ENCODE assay signal across 8 cellular contexts in the genomic region with DNA sequence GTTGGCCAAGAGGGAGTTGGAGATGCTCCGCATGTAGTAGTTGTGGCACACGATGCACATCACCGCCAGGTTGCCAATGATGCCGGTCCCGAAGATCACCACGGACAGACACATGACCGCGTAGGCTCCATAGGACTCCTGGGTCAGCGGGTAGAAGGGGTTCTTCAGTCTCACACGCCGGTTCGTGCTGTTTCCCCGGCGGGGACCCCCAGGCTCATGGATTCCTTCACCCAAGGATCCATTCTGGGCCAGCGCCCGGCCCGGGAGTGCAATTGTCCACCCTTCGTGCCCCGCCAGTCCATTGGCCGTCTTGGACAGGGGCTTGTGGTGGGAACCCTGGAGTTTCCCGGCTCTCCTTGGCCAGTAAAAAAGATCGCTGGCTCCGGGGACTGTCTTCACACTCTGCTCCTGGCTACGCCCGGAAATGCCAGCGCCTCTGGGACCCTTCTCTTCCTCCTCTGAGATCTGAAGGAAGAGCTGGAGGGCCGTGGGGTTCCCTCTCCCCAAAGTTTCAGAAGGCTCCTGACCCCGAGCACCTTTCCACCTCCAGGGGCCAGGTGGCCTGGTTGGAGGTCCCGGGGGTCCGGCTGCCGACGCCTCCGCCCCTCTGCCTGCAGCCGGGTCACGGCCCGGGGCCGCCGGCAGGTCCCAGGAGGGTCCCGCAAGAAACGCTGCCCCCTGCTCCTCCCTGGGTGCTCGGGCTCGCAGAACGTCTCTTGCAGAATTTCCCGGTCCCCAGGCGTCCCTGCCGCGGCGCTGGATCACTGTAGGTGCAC. TPM values are rescaled to one million over a fixed set of nuclear protein-coding genes. Genes with fewer than 3 reads are reported as not detected.
DNase-seq lines count a peak whose midpoint lies in the region; ATAC-seq and TF ChIP-seq lines count a peak whose summit lies in the region.

No MANE protein-coding gene starts in this region.

- no peak for TF ChIP-seq CTCF in choroid plexus epithelial cell (conservative IDR thresholded peaks at IDR 0.05; ENCODE audit: low read depth, low read length)
- no peak for TF ChIP-seq CTCF in upper lobe of right lung (IDR thresholded peaks at IDR 0.05)

- 11 to 13% methylated on average over 45 to 46 of the region's 48 CpGs for WGBS in mesodermal cell (ENCODE audit: insufficient coverage in 2 of 2), 2 experiments

- H3K9me3 ChIP-seq in mesodermal cell (ENCODE audit: control insufficient read depth, low read length), result peaks cover 4% of the 10 kb centered on the region
- H3K9me3 ChIP-seq in upper lobe of right lung, result no peaks in the 10 kb centered on the region

- ATAC-seq in activated naive CD4-positive, alpha-beta T cell treated with anti-CD3 and anti-CD28 coated beads, Interleukin-2, amount 50 U/mL, for 72 hours, result no peak
- no peak for ATAC-seq in upper lobe of right lung
- no peak for ATAC-seq in HG02870 (IDR thresholded peaks at IDR 0.05; ENCODE audit: unreplicated experiment)

- peak overlapping the region; percentile 70 for H3K4me3 Mint-ChIP-seq in activated naive CD4-positive, alpha-beta T cell treated with anti-CD3 and anti-CD28 coated beads, Interleukin-2, amount 10 ng/mL, durations not matched to agents 7 days and 5 days

- CTCF ChIA-PET in activated naive CD4-positive, alpha-beta T cell treated with anti-CD3 and anti-CD28 coated beads, Interleukin-2, amount 10 ng/mL, durations not matched to agents 7 days and 5 days (lab: Charles Lee), result no interaction called here

- no peak overlapping the region for H3K27ac ChIP-seq in mesodermal cell (ENCODE audit: low read depth, low read length, severe bottlenecking)
- H3K27ac ChIP-seq in upper lobe of right lung, result no peak overlapping the region

- H3K4me1 Mint-ChIP-seq in activated naive CD4-positive, alpha-beta T cell treated with anti-CD3 and anti-CD28 coated beads, Interleukin-2, amount 10 ng/mL, durations not matched to agents 7 days and 5 days, result peaks cover 14% of the 10 kb centered on the region

- no peak for DNase-seq in activated naive CD4-positive, alpha-beta T cell treated with anti-CD3 and anti-CD28 coated beads, Interleukin-2, amount 10 ng/mL, durations not matched to agents 7 days and 5 days
- DNase-seq in activated naive CD4-positive, alpha-beta T cell treated with anti-CD3 and anti-CD28 coated beads, Interleukin-2, amount 50 U/mL, for 72 hours (ENCODE audit: low spot score in 2 of 2), result no peak
- no peak for DNase-seq in choroid plexus epithelial cell (ENCODE audit: low read depth)
- DNase-seq in upper lobe of right lung, result no peak
- no peak for DNase-seq in occipital lobe (lab: John Stamatoyannopoulos, UW)
- no peak for DNase-seq in SIG-M5 treated with dmso at 0.1 percent for 504 hours (lab: John Stamatoyannopoulos, UW; ENCODE audit: unreplicated experiment)

- intact Hi-C loops in upper lobe of right lung (cut with DNase I), result no loop called here

- peaks cover 3% of the 10 kb centered on the region for H3K36me3 Mint-ChIP-seq in activated naive CD4-positive, alpha-beta T cell treated with anti-CD3 and anti-CD28 coated beads, Interleukin-2, amount 10 ng/mL, durations not matched to agents 7 days and 5 days
- peaks cover 8 to 15% of the 10 kb centered on the region in 2 donors for H3K36me3 Mint-ChIP-seq in activated naive CD4-positive, alpha-beta T cell treated with anti-CD3 and anti-CD28 coated beads, Interleukin-2, amount 50 U/mL, for 72 hours

- H3K27me3 ChIP-seq in upper lobe of right lung, result peaks cover 43% of the 10 kb centered on the region

- H3K36me3 ChIP-seq in mesodermal cell (ENCODE audit: control insufficient read depth, insufficient read depth, low read length) (no peaks in the 10 kb centered on the region), upper lobe of right lung (no peaks in the 10 kb centered on the region)

- H3K27me3 Mint-ChIP-seq in activated naive CD4-positive, alpha-beta T cell treated with anti-CD3 and anti-CD28 coated beads, Interleukin-2, amount 10 ng/mL, durations not matched to agents 7 days and 5 days, result peaks cover 62% of the 10 kb centered on the region

- H3K9me3 Mint-ChIP-seq in activated naive CD4-positive, alpha-beta T cell treated with anti-CD3 and anti-CD28 coated beads, Interleukin-2, amount 10 ng/mL, durations not matched to agents 7 days and 5 days, result no peaks in the 10 kb centered on the region
- no peaks in the 10 kb centered on the region for H3K9me3 Mint-ChIP-seq in activated naive CD4-positive, alpha-beta T cell treated with anti-CD3 and anti-CD28 coated beads, Interleukin-2, amount 50 U/mL, for 72 hours

- no peak overlapping the region for H3K27ac Mint-ChIP-seq in activated naive CD4-positive, alpha-beta T cell treated with anti-CD3 and anti-CD28 coated beads, Interleukin-2, amount 10 ng/mL, durations not matched to agents 7 days and 5 days
- H3K27ac Mint-ChIP-seq in activated naive CD4-positive, alpha-beta T cell treated with anti-CD3 and anti-CD28 coated beads, Interleukin-2, amount 50 U/mL, for 72 hours, result no peak overlapping the region

- H3K4me3 ChIP-seq in choroid plexus epithelial cell (ENCODE audit: low read depth, low read length) (peak overlapping the region; percentile 68), mesodermal cell (ENCODE audit: extremely low read depth, insufficient read depth, low read length, poor library complexity, severe bottlenecking) (peak overlapping the region; percentile 67), upper lobe of right lung (peak overlapping the region; percentile 50)

- H3K4me1 ChIP-seq in mesodermal cell (ENCODE audit: control insufficient read depth, insufficient read depth, low read length, poor library complexity, severe bottlenecking), result peaks cover 7% of the 10 kb centered on the region
- H3K4me1 ChIP-seq in upper lobe of right lung, result peaks cover 13% of the 10 kb centered on the region

RNA-seq across cellular contexts. Expression of a gene that starts 1.3 kb away (rescaled TPM):
- not detected for total RNA-seq in activated naive CD4-positive, alpha-beta T cell treated with anti-CD3 and anti-CD28 coated beads, Interleukin-2, amount 50 U/mL, for 72 hours
- 10.8 TPM for polyA plus RNA-seq in mesodermal cell (2013, experiment 1 of 2)
- polyA plus RNA-seq in mesodermal cell (2013, experiment 2 of 2), result 10.5 TPM
- total RNA-seq in upper lobe of right lung (0.96 TPM), occipital lobe (24.3 TPM)

Comparison
In these comparisons a context has a peak if more than half of its experiments do, and no peak if none do; other contexts are left out.
1. RNA of a gene that starts 1.3 kb away (total RNA-seq): 24.3 TPM in occipital lobe (single experiment); 0.96 TPM in upper lobe of right lung (single experiment) and not detected in activated naive CD4-positive, alpha-beta T cell treated with anti-CD3 and anti-CD28 coated beads, Interleukin-2, amount 50 U/mL, for 72 hours; every median in the first group is over 10 times any median in the second.
2. Peak in every context shown above with its lines, with median percentiles within 50 percentile points of each other: H3K4me3 ChIP-seq.